Comparison of ENCODE assay signal across 8 cellular contexts in genomic region chrX:52990011-52990631, GRCh38. TPM values are rescaled to one million over a fixed set of nuclear protein-coding genes. Genes with fewer than 3 reads are reported as not detected.
DNase-seq lines count a peak whose midpoint lies in the region; ATAC-seq, FAIRE-seq and TF ChIP-seq lines count a peak whose summit lies in the region.
"Not testable (repeated sequence)": the region's sequence is repeated elsewhere in the genome, so short reads cannot be mapped to it uniquely, and the experiment has no call there.

No MANE protein-coding gene starts in this region.

- CTCF ChIA-PET in Calu3 (lab: Charles Lee): not testable (repeated sequence)
- CTCF ChIA-PET in PC-9 (lab: Charles Lee): interaction anchor here (0.5 to 0.7 kb wide), 3 partner anchors 9 to 66 kb away, joined by 3 to 7 read pairs (median 4); no protein-coding TSS in a partner anchor
- CTCF ChIA-PET in H1 (lab: Charles Lee; ENCODE audit: partially characterized antibody): interaction anchor here (0.7 to 2.9 kb wide), 9 partner anchors 9 to 37 kb away, joined by 4 to 12 read pairs (median 5); no protein-coding TSS in a partner anchor

- not testable (repeated sequence) for H3K9me3 Mint-ChIP-seq in Calu3 (ENCODE audit: low read depth, unreplicated experiment)

- ATAC-seq in GM19468 (IDR thresholded peaks at IDR 0.05; ENCODE audit: extremely low read depth, unreplicated experiment) (peak; percentile 67), HG03565 (IDR thresholded peaks at IDR 0.05; ENCODE audit: unreplicated experiment) (peak; percentile 76)

- H3K23me2 ChIP-seq in H1 (ENCODE audit: low read depth, low read length): not testable (repeated sequence)

- TF ChIP-seq POLR2A in H1 (IDR thresholded peaks at IDR 0.05; ENCODE audit: control extremely low read depth in 1 of 2, low read depth in 2 of 2, low read length in 2 of 2): not testable (repeated sequence)

- H3K23ac ChIP-seq in H1 (ENCODE audit: insufficient read length): not testable (repeated sequence)

- not testable (repeated sequence) for H3K14ac ChIP-seq in H1 (ENCODE audit: insufficient read length)

- H4K91ac ChIP-seq in H1 (replicated peaks; ENCODE audit: insufficient read length, low read length): not testable (repeated sequence)

- H2BK5ac ChIP-seq in H1 (ENCODE audit: low read depth, low read length): not testable (repeated sequence)

- not testable (repeated sequence) for H3K18ac ChIP-seq in H1 (ENCODE audit: extremely low read depth, low read length)

- H3K4me1 Mint-ChIP-seq in Calu3 (ENCODE audit: low read depth, unreplicated experiment): peaks cover 26% of the 10 kb centered on the region

- peak overlapping the region; percentile 35; the same call in 1 of the 2 replicates for H4K8ac ChIP-seq in H1 (ENCODE audit: extremely low read depth, insufficient read depth, low read length)

- not testable (repeated sequence) for H3K27me3 Mint-ChIP-seq in Calu3 (ENCODE audit: unreplicated experiment)

- TF ChIP-seq EP300 in H1 (IDR thresholded peaks at IDR 0.05; ENCODE audit: borderline replicate concordance in 1 of 2, low read depth in 2 of 2, low read length in 2 of 2): not testable (repeated sequence)

- not testable (repeated sequence) for H3K4me1 ChIP-seq in PC-9 (replicated peaks; ENCODE audit: insufficient read depth); H1 (replicated peaks in 1 of 4; ENCODE audit: control insufficient read depth in 3 of 4, insufficient read depth in 4 of 4, low read length in 3 of 4)

- BruUV-seq in Calu3 (replicated peaks; lab: Mats Ljungman, UMichigan); PC-9 (replicated peaks; lab: Mats Ljungman, UMichigan): not testable (repeated sequence)

- not testable (repeated sequence) for H3K9me2 ChIP-seq in PC-9 (ENCODE audit: insufficient read depth)

- H3F3A ChIP-seq in PC-9 (ENCODE audit: insufficient read depth, low read depth): not testable (repeated sequence)

- H3K4me3 Mint-ChIP-seq in Calu3 (ENCODE audit: low read depth, unreplicated experiment): not testable (repeated sequence)

- H3K56ac ChIP-seq in H1 (replicated peaks; ENCODE audit: insufficient read length, low read depth, low read length): not testable (repeated sequence)

- not testable (repeated sequence) for H2BK15ac ChIP-seq in H1 (ENCODE audit: low read length)

- H4K5ac ChIP-seq in H1 (ENCODE audit: insufficient read length, low read depth, low read length): not testable (repeated sequence)

- not testable (repeated sequence) for H3K4ac ChIP-seq in H1 (replicated peaks; ENCODE audit: insufficient read length, low read depth, low read length)

- H3K4me3 ChIP-seq in PC-9; H1 (ENCODE audit: extremely low read depth in 1 of 4, insufficient read depth in 2 of 4, low read depth in 3 of 4, low read length in 4 of 4): not testable (repeated sequence)

- DNase-seq in Calu3 (peak; percentile 68), PC-9 (peak in 1 of 2 experiments; percentile 73), H1 (ENCODE audit: low read depth in 1 of 2, low spot score in 2 of 2) (peak in 1 of 2 experiments; percentile 66), medulla oblongata (ENCODE audit: extremely low spot score) (peak; percentile 42)
- peak; percentile 58 for DNase-seq in activated CD8-positive, alpha-beta memory T cell treated with anti-CD3 and anti-CD28 coated beads, Interleukin-2, amount 50 U/mL, for 4 hours
- DNase-seq in stimulated activated CD8-positive, alpha-beta memory T cell treated with anti-CD3 and anti-CD28 coated beads, Interleukin-2, amount 100 ng/mL, for 48 hours (ENCODE audit: low read depth in 2 of 2): peak; percentile 43 to 45

- POLR2A ChIA-PET in PC-9 (lab: Charles Lee; ENCODE audit: unreplicated experiment): interaction anchor here (0.6 kb wide), 1 partner anchor 67 kb away, joined by 5 read pairs; no protein-coding TSS in a partner anchor
- POLR2A ChIA-PET in H1 (lab: Charles Lee; ENCODE audit: partially characterized antibody): not testable (repeated sequence)

- not testable (repeated sequence) for H2BK120ac ChIP-seq in H1 (replicated peaks; ENCODE audit: low read depth, low read length)

- TF ChIP-seq RAD21 in H1 (IDR thresholded peaks at IDR 0.05 in 1 of 2, conservative IDR thresholded peaks at IDR 0.05 in 1 of 2; ENCODE audit: low read depth in 2 of 2, low read length in 2 of 2): peak; percentile 45 to 54; a peak in 3 of 4 replicates

- H4K20me1 ChIP-seq in PC-9 (ENCODE audit: insufficient read depth); H1 (replicated peaks in 1 of 2; ENCODE audit: control insufficient read depth in 1 of 2, insufficient read depth in 2 of 2, low read length in 2 of 2): not testable (repeated sequence)

- H2BK20ac ChIP-seq in H1 (ENCODE audit: low read length): not testable (repeated sequence)

- not testable (repeated sequence) for H3K9ac ChIP-seq in H1 (replicated peaks in 1 of 4; ENCODE audit: extremely low read depth in 1 of 4, low read depth in 3 of 4, low read length in 3 of 4)

- WGBS in H1 (ENCODE audit: extremely low coverage in 1 of 2, insufficient coverage in 1 of 2, insufficient read length in 1 of 2, insufficient replicate concordance in 2 of 2, low coverage in 1 of 2, low lambda C conversion rate in 2 of 2, missing lambda C conversion rate in 1 of 2), 2 experiments: 68% methylated on average over 4 of the region's 7 CpGs; no CpG with 5 or more reads in 1 of the 2 experiments

- not testable (repeated sequence) for H3K27ac ChIP-seq in PC-9; H1 (ENCODE audit: low read depth, low read length)

- intact Hi-C loops in Calu3 (cut with micrococcal nuclease; ENCODE audit: unreplicated experiment); PC-9 (cut with micrococcal nuclease; ENCODE audit: unreplicated experiment): not testable (repeated sequence)

- H3K79me2 ChIP-seq in PC-9 (ENCODE audit: low read depth); H1 (ENCODE audit: control insufficient read depth in 1 of 2, insufficient read depth in 2 of 2, low read length in 2 of 2): not testable (repeated sequence)

- H2AK5ac ChIP-seq in H1 (ENCODE audit: low read depth, low read length): not testable (repeated sequence)

- not testable (repeated sequence) for H3K36me3 Mint-ChIP-seq in Calu3 (ENCODE audit: insufficient read depth, unreplicated experiment)

- H3K79me1 ChIP-seq in H1 (ENCODE audit: low read depth, low read length): not testable (repeated sequence)

- FAIRE-seq in H1 (lab: Jason Lieb, UNC): peak; percentile 97

- H3K27me3 ChIP-seq in PC-9 (ENCODE audit: insufficient read depth, low read depth); H1 (replicated peaks in 1 of 4; ENCODE audit: control insufficient read depth in 3 of 4, extremely low read depth in 1 of 4, insufficient read depth in 3 of 4, low read length in 3 of 4): not testable (repeated sequence)

- not testable (repeated sequence) for H2AFZ ChIP-seq in PC-9; H1 (ENCODE audit: low read length)

- not testable (repeated sequence) for H3K4me2 ChIP-seq in PC-9; H1 (ENCODE audit: insufficient read depth in 1 of 2, low read depth in 2 of 2, low read length in 2 of 2)

- H3K27ac Mint-ChIP-seq in Calu3 (ENCODE audit: unreplicated experiment): not testable (repeated sequence)

- not testable (repeated sequence) for H3K9me3 ChIP-seq in PC-9 (ENCODE audit: insufficient read depth, low read depth); H1 (ENCODE audit: insufficient read depth in 2 of 2, low read depth in 1 of 2, low read length in 1 of 2)

- not testable (repeated sequence) for TF ChIP-seq CTCF in Calu3 (IDR thresholded peaks at IDR 0.05; ENCODE audit: unreplicated experiment)
- TF ChIP-seq CTCF in PC-9 (conservative IDR thresholded peaks at IDR 0.05) (peak; percentile 58), H1 (IDR thresholded peaks at IDR 0.05; ENCODE audit: control extremely low read depth in 1 of 3, insufficient read depth in 1 of 3, low read depth in 1 of 3, low read length in 3 of 3) (peak; percentile 50 to 58 (median 55))

- H3K36me3 ChIP-seq in PC-9 (ENCODE audit: low read depth); H1 (ENCODE audit: control insufficient read depth in 2 of 4, insufficient read depth in 4 of 4, low read length in 3 of 4): not testable (repeated sequence)

- H2BK12ac ChIP-seq in H1 (ENCODE audit: low read depth, low read length): not testable (repeated sequence)

RNA-seq across cellular contexts. Expression of gene FAM156A, which starts 31.8 kb away (rescaled TPM):
- total RNA-seq in Calu3 (2022) (18.0 and 19.7 TPM in 2 replicates), PC-9 (2021) (26.8 and 34.2 TPM in 2 replicates)
- 11.0 and 13.6 TPM in 2 replicates for total RNA-seq in H1 (2021; fragmentation: NEBNext Ultra II Directional; extraction: Animal tissue kit (Norgen Biotek cat#: 25700))
- 11.7 and 16.0 TPM in 2 replicates for polyA plus RNA-seq in H1 (2011; rRNA removed)
- 18.4 TPM for polyA plus RNA-seq in H1 (2011; cell fraction: cytosol; rRNA removed)
- 35.3 TPM for polyA plus RNA-seq in H1 (2011; cell fraction: nucleus; rRNA removed)
- 18.6 to 24.6 TPM (median 22.9 TPM) in 4 replicates for polyA plus RNA-seq in H1 (2012, experiment 1 of 2)
- polyA plus RNA-seq in H1 (2012, experiment 2 of 2): 4.1 TPM
- polyA plus RNA-seq in H1 (2013, experiment 1 of 2): 10.0 TPM
- polyA plus RNA-seq in H1 (2013, experiment 2 of 2): 12.2 TPM
- polyA minus RNA-seq in H1 (2011; rRNA and poly(A)+ RNA removed): 3.8 and 6.9 TPM in 2 replicates
- polyA minus RNA-seq in H1 (2011; cell fraction: cytosol; rRNA and poly(A)+ RNA removed): 3.5 TPM
- 15.0 TPM for polyA minus RNA-seq in H1 (2011; cell fraction: nucleus; rRNA and poly(A)+ RNA removed)

RNA-seq across cellular contexts. Expression of gene GPR173, which starts 58.5 kb away (rescaled TPM):
- total RNA-seq in Calu3 (2022) (0.68 and 0.78 TPM in 2 replicates), PC-9 (2021) (5.1 and 7.0 TPM in 2 replicates)
- 5.8 and 7.0 TPM in 2 replicates for total RNA-seq in H1 (2021; fragmentation: NEBNext Ultra II Directional; extraction: Animal tissue kit (Norgen Biotek cat#: 25700))
- 11.3 and 14.1 TPM in 2 replicates for polyA plus RNA-seq in H1 (2011; rRNA removed)
- 8.2 TPM for polyA plus RNA-seq in H1 (2011; cell fraction: cytosol; rRNA removed)
- polyA plus RNA-seq in H1 (2011; cell fraction: nucleus; rRNA removed): 18.3 TPM
- polyA plus RNA-seq in H1 (2012, experiment 1 of 2): 7.3 to 9.7 TPM (median 8.4 TPM) in 4 replicates
- polyA plus RNA-seq in H1 (2012, experiment 2 of 2): 4.7 TPM
- 4.0 TPM for polyA plus RNA-seq in H1 (2013, experiment 1 of 2)
- 3.6 TPM for polyA plus RNA-seq in H1 (2013, experiment 2 of 2)
- 8.0 and 8.8 TPM in 2 replicates for polyA minus RNA-seq in H1 (2011; rRNA and poly(A)+ RNA removed)
- 5.8 TPM for polyA minus RNA-seq in H1 (2011; cell fraction: cytosol; rRNA and poly(A)+ RNA removed)
- 5.3 TPM for polyA minus RNA-seq in H1 (2011; cell fraction: nucleus; rRNA and poly(A)+ RNA removed)
